3 cellular contexts compared by ENCODE assay signal in the genomic region with DNA sequence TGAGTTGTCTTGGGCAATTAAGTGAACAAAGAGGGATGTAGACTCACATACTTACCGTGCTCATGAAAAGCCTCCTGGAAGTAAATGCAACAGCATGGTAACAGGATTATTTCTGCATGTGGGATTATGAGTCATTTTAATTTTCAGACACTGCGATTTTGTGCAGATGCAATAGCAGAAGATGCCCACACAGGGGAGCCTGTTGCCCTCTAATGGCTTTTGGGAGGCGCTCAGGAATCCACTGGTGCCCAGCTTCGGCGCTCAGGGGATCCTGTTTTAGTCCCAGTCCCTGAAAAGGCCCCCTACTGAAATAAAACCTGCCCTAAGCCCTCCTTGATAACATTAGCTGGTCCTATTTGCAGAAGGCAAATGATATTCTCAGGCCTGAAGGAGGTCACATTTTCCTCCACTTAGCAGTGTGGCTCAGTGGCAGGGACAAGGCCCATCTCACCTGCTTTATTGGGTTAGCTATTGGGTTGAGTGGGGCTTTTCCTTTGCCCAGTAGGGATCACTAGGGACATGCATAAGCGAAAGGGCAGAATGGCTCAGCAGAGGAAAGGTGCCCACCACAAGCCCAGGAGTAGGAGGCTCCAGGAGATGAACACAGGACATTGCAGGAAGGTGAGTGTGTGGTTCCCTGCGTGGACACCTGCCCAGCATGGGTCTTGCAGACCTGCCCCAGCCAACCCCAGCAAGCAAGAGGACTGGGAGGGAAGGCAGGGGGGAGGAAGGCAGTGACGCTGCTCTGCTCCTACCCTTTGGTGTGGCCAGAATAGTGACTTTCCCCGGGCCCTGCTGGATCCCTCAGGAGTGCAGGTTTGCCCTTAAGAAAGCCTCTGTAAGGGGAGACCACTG.
A peak's percentile ranks its signal among the peaks of the same experiment; 100 is the strongest.
TF ChIP-seq lines count a peak whose summit lies in the region.

No MANE protein-coding gene starts in this region.

TF ChIP-seq in HEK293T, 16 proteins besides CTCF, POLR2A, EP300 and RAD21 (continued from another document):
- TF ChIP-seq, protein P1, sequence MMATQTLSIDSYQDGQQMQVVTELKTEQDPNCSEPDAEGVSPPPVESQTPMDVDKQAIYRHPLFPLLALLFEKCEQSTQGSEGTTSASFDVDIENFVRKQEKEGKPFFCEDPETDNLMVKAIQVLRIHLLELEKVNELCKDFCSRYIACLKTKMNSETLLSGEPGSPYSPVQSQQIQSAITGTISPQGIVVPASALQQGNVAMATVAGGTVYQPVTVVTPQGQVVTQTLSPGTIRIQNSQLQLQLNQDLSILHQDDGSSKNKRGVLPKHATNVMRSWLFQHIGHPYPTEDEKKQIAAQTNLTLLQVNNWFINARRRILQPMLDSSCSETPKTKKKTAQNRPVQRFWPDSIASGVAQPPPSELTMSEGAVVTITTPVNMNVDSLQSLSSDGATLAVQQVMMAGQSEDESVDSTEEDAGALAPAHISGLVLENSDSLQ (IDR thresholded peaks at IDR 0.05): no peak
- TF ChIP-seq NFRKB (IDR thresholded peaks at IDR 0.05) (no peak), ZNF384 (IDR thresholded peaks at IDR 0.05) (no peak), TARDBP (IDR thresholded peaks at IDR 0.05) (no peak), ARNT (IDR thresholded peaks at IDR 0.05) (no peak), ELF4 (IDR thresholded peaks at IDR 0.05) (no peak), CTBP1 (IDR thresholded peaks at IDR 0.05; ENCODE audit: borderline replicate concordance) (no peak)

TF ChIP-seq in SK-N-SH, 30 proteins besides CTCF, POLR2A, EP300 and RAD21:
- TF ChIP-seq GABPA (IDR thresholded peaks at IDR 0.05; ENCODE audit: low read depth): no peak
- TF ChIP-seq, protein P2, sequence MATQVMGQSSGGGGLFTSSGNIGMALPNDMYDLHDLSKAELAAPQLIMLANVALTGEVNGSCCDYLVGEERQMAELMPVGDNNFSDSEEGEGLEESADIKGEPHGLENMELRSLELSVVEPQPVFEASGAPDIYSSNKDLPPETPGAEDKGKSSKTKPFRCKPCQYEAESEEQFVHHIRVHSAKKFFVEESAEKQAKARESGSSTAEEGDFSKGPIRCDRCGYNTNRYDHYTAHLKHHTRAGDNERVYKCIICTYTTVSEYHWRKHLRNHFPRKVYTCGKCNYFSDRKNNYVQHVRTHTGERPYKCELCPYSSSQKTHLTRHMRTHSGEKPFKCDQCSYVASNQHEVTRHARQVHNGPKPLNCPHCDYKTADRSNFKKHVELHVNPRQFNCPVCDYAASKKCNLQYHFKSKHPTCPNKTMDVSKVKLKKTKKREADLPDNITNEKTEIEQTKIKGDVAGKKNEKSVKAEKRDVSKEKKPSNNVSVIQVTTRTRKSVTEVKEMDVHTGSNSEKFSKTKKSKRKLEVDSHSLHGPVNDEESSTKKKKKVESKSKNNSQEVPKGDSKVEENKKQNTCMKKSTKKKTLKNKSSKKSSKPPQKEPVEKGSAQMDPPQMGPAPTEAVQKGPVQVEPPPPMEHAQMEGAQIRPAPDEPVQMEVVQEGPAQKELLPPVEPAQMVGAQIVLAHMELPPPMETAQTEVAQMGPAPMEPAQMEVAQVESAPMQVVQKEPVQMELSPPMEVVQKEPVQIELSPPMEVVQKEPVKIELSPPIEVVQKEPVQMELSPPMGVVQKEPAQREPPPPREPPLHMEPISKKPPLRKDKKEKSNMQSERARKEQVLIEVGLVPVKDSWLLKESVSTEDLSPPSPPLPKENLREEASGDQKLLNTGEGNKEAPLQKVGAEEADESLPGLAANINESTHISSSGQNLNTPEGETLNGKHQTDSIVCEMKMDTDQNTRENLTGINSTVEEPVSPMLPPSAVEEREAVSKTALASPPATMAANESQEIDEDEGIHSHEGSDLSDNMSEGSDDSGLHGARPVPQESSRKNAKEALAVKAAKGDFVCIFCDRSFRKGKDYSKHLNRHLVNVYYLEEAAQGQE (IDR thresholded peaks at IDR 0.05; ENCODE audit: low read depth, low read length): no peak
- no peak for TF ChIP-seq EZH2phosphoT487 (IDR thresholded peaks at IDR 0.05; ENCODE audit: borderline replicate concordance, low read depth)
- TF ChIP-seq, protein P3, sequence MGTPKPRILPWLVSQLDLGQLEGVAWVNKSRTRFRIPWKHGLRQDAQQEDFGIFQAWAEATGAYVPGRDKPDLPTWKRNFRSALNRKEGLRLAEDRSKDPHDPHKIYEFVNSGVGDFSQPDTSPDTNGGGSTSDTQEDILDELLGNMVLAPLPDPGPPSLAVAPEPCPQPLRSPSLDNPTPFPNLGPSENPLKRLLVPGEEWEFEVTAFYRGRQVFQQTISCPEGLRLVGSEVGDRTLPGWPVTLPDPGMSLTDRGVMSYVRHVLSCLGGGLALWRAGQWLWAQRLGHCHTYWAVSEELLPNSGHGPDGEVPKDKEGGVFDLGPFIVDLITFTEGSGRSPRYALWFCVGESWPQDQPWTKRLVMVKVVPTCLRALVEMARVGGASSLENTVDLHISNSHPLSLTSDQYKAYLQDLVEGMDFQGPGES (IDR thresholded peaks at IDR 0.05; ENCODE audit: low read depth, low read length): no peak
- TF ChIP-seq, protein P4, sequence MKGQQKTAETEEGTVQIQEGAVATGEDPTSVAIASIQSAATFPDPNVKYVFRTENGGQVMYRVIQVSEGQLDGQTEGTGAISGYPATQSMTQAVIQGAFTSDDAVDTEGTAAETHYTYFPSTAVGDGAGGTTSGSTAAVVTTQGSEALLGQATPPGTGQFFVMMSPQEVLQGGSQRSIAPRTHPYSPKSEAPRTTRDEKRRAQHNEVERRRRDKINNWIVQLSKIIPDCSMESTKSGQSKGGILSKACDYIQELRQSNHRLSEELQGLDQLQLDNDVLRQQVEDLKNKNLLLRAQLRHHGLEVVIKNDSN (IDR thresholded peaks at IDR 0.05; ENCODE audit: borderline replicate concordance, low read depth): no peak
- no peak for TF ChIP-seq MEF2A (IDR thresholded peaks at IDR 0.05; ENCODE audit: borderline replicate concordance, low read depth)
- TF ChIP-seq RXRA (IDR thresholded peaks at IDR 0.05; ENCODE audit: borderline replicate concordance, low read depth): no peak
- TF ChIP-seq SMC3 (IDR thresholded peaks at IDR 0.05; ENCODE audit: low read depth, low read length): peak; percentile 96
- no peak for TF ChIP-seq ELF1 (IDR thresholded peaks at IDR 0.05)
- no peak for TF ChIP-seq FOXJ3 (CRISPR knock-in tag; IDR thresholded peaks at IDR 0.05)
- TF ChIP-seq FOSL2 (IDR thresholded peaks at IDR 0.05; ENCODE audit: borderline replicate concordance, low read depth): peak; percentile 45; the same call in 1 of the 2 replicates
- TF ChIP-seq FOXM1 (IDR thresholded peaks at IDR 0.05; ENCODE audit: low read depth): no peak
- 0 out of 2 replicates have a peak, but pooled peaks have one; percentile 34 for TF ChIP-seq RCOR1 (IDR thresholded peaks at IDR 0.05; ENCODE audit: low read length)
- TF ChIP-seq RFX5 (IDR thresholded peaks at IDR 0.05; ENCODE audit: low read length): peak; percentile 69; the same call in 1 of the 2 replicates
- no peak for TF ChIP-seq MXI1 (IDR thresholded peaks at IDR 0.05; ENCODE audit: low read depth, low read length)
- TF ChIP-seq POLR2AphosphoS5 (IDR thresholded peaks at IDR 0.05; ENCODE audit: low read depth, low read length): no peak
- TF ChIP-seq SIN3A (IDR thresholded peaks at IDR 0.05; ENCODE audit: borderline replicate concordance, low read depth, low read length): no peak
- no peak for TF ChIP-seq NFIC (IDR thresholded peaks at IDR 0.05; ENCODE audit: borderline replicate concordance)
- TF ChIP-seq, protein P5, sequence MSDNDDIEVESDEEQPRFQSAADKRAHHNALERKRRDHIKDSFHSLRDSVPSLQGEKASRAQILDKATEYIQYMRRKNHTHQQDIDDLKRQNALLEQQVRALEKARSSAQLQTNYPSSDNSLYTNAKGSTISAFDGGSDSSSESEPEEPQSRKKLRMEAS (IDR thresholded peaks at IDR 0.05; ENCODE audit: low read depth): no peak
- no peak for TF ChIP-seq GATA2 (CRISPR knock-in tag; IDR thresholded peaks at IDR 0.05)
- no peak for TF ChIP-seq TAF1 (IDR thresholded peaks at IDR 0.05; ENCODE audit: borderline replicate concordance, low read depth, low read length)
- TF ChIP-seq TEAD4 (IDR thresholded peaks at IDR 0.05; ENCODE audit: borderline replicate concordance, insufficient read depth): no peak
- peak; percentile 48 for TF ChIP-seq CHD2 (IDR thresholded peaks at IDR 0.05; ENCODE audit: low read length, partially characterized antibody)

TF ChIP-seq in endothelial cell of umbilical vein, 7 proteins besides CTCF, POLR2A, EP300 and RAD21:
- TF ChIP-seq, protein P5 (IDR thresholded peaks at IDR 0.05; ENCODE audit: insufficient read depth, insufficient read length): no peak
- TF ChIP-seq FOS (IDR thresholded peaks at IDR 0.05; ENCODE audit: borderline replicate concordance, insufficient read depth, low read length): no peak
- no peak for TF ChIP-seq MYC (IDR thresholded peaks at IDR 0.05; ENCODE audit: low read depth, low read length)
- TF ChIP-seq JUN (IDR thresholded peaks at IDR 0.05; ENCODE audit: borderline replicate concordance, insufficient read depth, insufficient read length, low read depth): no peak
- TF ChIP-seq GATA2 (IDR thresholded peaks at IDR 0.05; ENCODE audit: insufficient read depth, insufficient read length, low read depth, low read length): no peak
- TF ChIP-seq EZH2 (IDR thresholded peaks at IDR 0.05; ENCODE audit: borderline replicate concordance, low read depth, low read length, severe bottlenecking): no peak
- no peak for TF ChIP-seq POLR2AphosphoS5 (IDR thresholded peaks at IDR 0.05; ENCODE audit: insufficient read depth, low read depth, low read length)
